Comparison of ENCODE assay signal across 18 cellular contexts in the genomic region with DNA sequence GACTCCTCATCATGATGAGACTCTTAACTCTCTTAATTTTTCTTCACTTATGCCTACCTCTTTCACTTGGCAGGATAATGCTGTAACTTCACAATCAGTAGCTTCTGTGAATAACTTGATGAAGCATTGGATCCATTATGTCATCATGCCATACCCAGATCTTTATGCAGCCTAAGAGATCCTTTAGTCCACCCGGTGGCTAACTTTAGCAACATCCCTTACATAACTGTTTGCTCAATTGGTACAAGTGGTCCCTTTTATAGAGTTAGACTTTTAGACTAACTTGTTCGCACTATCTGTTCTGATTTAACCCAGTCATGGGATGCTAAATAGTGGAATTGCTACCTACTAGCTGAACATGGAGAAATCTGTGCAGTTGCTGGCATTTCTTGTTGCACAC.
DNase-seq lines count a peak whose midpoint lies in the region; ATAC-seq and TF ChIP-seq lines count a peak whose summit lies in the region.
"Had no signal": no experiment of that assay in that cellular context is flagged by ENCODE, and none has a peak within 500 bp of the region (broad histone marks: within the 10 kb centered on the region; RNA-seq: fewer than 3 reads in every experiment).

No MANE protein-coding gene starts in this region.

- H3K36me3 ChIP-seq in GM23338 (ENCODE audit: insufficient read depth) (no peaks in the 10 kb centered on the region), endodermal cell (ENCODE audit: control insufficient read depth, insufficient read depth, low read length) (no peaks in the 10 kb centered on the region), suprapubic skin (no peaks in the 10 kb centered on the region)
- H3K36me3 ChIP-seq: heart right ventricle, sigmoid colon had no signal

- no peak for TF ChIP-seq POLR2A in suprapubic skin (IDR thresholded peaks at IDR 0.05)
- TF ChIP-seq POLR2A in GM18505 (IDR thresholded peaks at IDR 0.05; ENCODE audit: borderline replicate concordance, extremely low read depth, insufficient read depth, insufficient read length) = no peak

- no peak overlapping the region for H2AFZ ChIP-seq in GM23338

- H3K27ac ChIP-seq in GM23338 (ENCODE audit: low read depth) (no peak overlapping the region), endodermal cell (ENCODE audit: low read depth, low read length) (no peak overlapping the region), suprapubic skin (no peak overlapping the region)
- H3K27ac ChIP-seq: heart right ventricle, sigmoid colon had no signal

- DNase-seq in GM23338 (ENCODE audit: low spot score) (peak; percentile 35), NCI-H69 (lab: John Stamatoyannopoulos, UW) (peak; percentile 16), endodermal cell (no peak), osteocyte (ENCODE audit: extremely low spot score, unreplicated experiment) (no peak), suprapubic skin (ENCODE audit: low spot score in 2 of 2) (no peak)
- DNase-seq: activated CD4-positive, alpha-beta T cell treated with anti-CD3 and anti-CD28 coated beads, Interleukin-2, amount 10 ng/mL, durations not matched to agents 7 days and 5 days; activated T-cell treated with anti-CD3 and anti-CD28 coated beads, Interleukin-2, amount 50 U/mL, for 48 hours; Calu3; effector memory CD4-positive, alpha-beta T cell; heart right ventricle; OCI-M1; sigmoid colon; stimulated activated naive CD4-positive, alpha-beta T cell treated with Interleukin-2 at 50 U/mL for 16 hours had no signal

- ATAC-seq in GM23338 (no peak; the same call in 2 of the 3 replicates), HG02973 (IDR thresholded peaks at IDR 0.05; ENCODE audit: unreplicated experiment) (no peak), GM18505 (IDR thresholded peaks at IDR 0.05; ENCODE audit: unreplicated experiment) (no peak)
- ATAC-seq: left lobe of liver had no signal

- H3K27me3 ChIP-seq in GM23338 (ENCODE audit: insufficient read depth) (no peaks in the 10 kb centered on the region), endodermal cell (ENCODE audit: control insufficient read depth, insufficient read depth, low read length, poor library complexity, severe bottlenecking) (no peaks in the 10 kb centered on the region), suprapubic skin (no peaks in the 10 kb centered on the region)
- H3K27me3 ChIP-seq: heart right ventricle, sigmoid colon had no signal

- H4K20me1 ChIP-seq in GM23338 (replicated peaks; ENCODE audit: insufficient read depth) = no peaks in the 10 kb centered on the region

- H3K36me3 Mint-ChIP-seq in GM23338 (ENCODE audit: low read depth) (no peaks in the 10 kb centered on the region), endodermal cell (ENCODE audit: low read depth) (no peaks in the 10 kb centered on the region), osteocyte (ENCODE audit: unreplicated experiment) (no peaks in the 10 kb centered on the region)

- H3K4me1 Mint-ChIP-seq in GM23338 (peaks cover 11% of the 10 kb centered on the region), endodermal cell (no peaks in the 10 kb centered on the region), osteocyte (ENCODE audit: unreplicated experiment) (peaks cover 21% of the 10 kb centered on the region)
- H3K4me1 Mint-ChIP-seq: activated CD4-positive, alpha-beta T cell treated with anti-CD3 and anti-CD28 coated beads, Interleukin-2, amount 10 ng/mL, durations not matched to agents 7 days and 5 days; nephron had no signal

- no peaks in the 10 kb centered on the region for H3K79me2 ChIP-seq in GM23338 (replicated peaks; ENCODE audit: insufficient read depth)

- 0 out of 2 replicates have a peak, but pooled peaks cover 8% of the 10 kb centered on the region for H3K9me2 ChIP-seq in GM23338 (ENCODE audit: insufficient read depth)

- H3K4me3 ChIP-seq in GM23338 (no peak overlapping the region), endodermal cell (ENCODE audit: low read length) (no peak overlapping the region), suprapubic skin (no peak overlapping the region)
- H3K4me3 ChIP-seq: heart right ventricle, sigmoid colon had no signal

- 93% methylated on average over 2 of the region's 2 CpGs for WGBS in endodermal cell (ENCODE audit: insufficient coverage in 1 of 2, insufficient read length in 1 of 2), 2 experiments
- WGBS in suprapubic skin = 76% methylated on average over 2 of the region's 2 CpGs

- no peak for TF ChIP-seq EP300 in suprapubic skin (IDR thresholded peaks at IDR 0.05)

- H3K27ac Mint-ChIP-seq in GM23338 (no peak overlapping the region), endodermal cell (no peak overlapping the region), osteocyte (ENCODE audit: unreplicated experiment) (no peak overlapping the region)
- H3K27ac Mint-ChIP-seq: activated CD4-positive, alpha-beta T cell treated with anti-CD3 and anti-CD28 coated beads, Interleukin-2, amount 10 ng/mL, durations not matched to agents 7 days and 5 days; nephron; T-helper 1 cell treated with Interleukin-12 subunit alpha and Interleukin-12 subunit beta and Interleukin-4 antibody, amounts not matched to agents 30 μg/mL and 1 μg/mL, for 36 hours had no signal

- H3K4me1 ChIP-seq in GM23338 (ENCODE audit: insufficient read depth) (peaks cover 18% of the 10 kb centered on the region), endodermal cell (ENCODE audit: control insufficient read depth, insufficient read depth, low read length) (no peaks in the 10 kb centered on the region), suprapubic skin (no peaks in the 10 kb centered on the region)
- H3K4me1 ChIP-seq: sigmoid colon had no signal

- H3K9me3 ChIP-seq in endodermal cell (ENCODE audit: control insufficient read depth, low read length) (no peaks in the 10 kb centered on the region), suprapubic skin (no peaks in the 10 kb centered on the region)
- H3K9me3 ChIP-seq: heart right ventricle, sigmoid colon had no signal

- H3K9me3 Mint-ChIP-seq in GM23338 (no peaks in the 10 kb centered on the region), endodermal cell (no peaks in the 10 kb centered on the region), osteocyte (ENCODE audit: unreplicated experiment) (no peaks in the 10 kb centered on the region)
- H3K9me3 Mint-ChIP-seq: activated CD4-positive, alpha-beta T cell treated with anti-CD3 and anti-CD28 coated beads, Interleukin-2, amount 10 ng/mL, durations not matched to agents 7 days and 5 days; nephron; T-helper 1 cell treated with Interleukin-12 subunit alpha and Interleukin-12 subunit beta and Interleukin-4 antibody, amounts not matched to agents 30 μg/mL and 1 μg/mL, for 36 hours had no signal

- H3K27me3 Mint-ChIP-seq in GM23338 (ENCODE audit: insufficient read depth, low read depth, poor library complexity) (peaks cover 2% of the 10 kb centered on the region), endodermal cell (ENCODE audit: insufficient read depth) (no peaks in the 10 kb centered on the region), osteocyte (ENCODE audit: unreplicated experiment) (peaks cover 6% of the 10 kb centered on the region)

- H3K9ac ChIP-seq in endodermal cell (ENCODE audit: extremely low read depth, low read length, poor library complexity, severe bottlenecking) = no peak overlapping the region

- no peak overlapping the region for H3K4me2 ChIP-seq in GM23338

- H3K4me3 Mint-ChIP-seq in GM23338 (no peak overlapping the region), endodermal cell (no peak overlapping the region), osteocyte (ENCODE audit: unreplicated experiment) (no peak overlapping the region)
- H3K4me3 Mint-ChIP-seq: activated CD4-positive, alpha-beta T cell treated with anti-CD3 and anti-CD28 coated beads, Interleukin-2, amount 10 ng/mL, durations not matched to agents 7 days and 5 days; nephron; T-helper 1 cell treated with Interleukin-12 subunit alpha and Interleukin-12 subunit beta and Interleukin-4 antibody, amounts not matched to agents 30 μg/mL and 1 μg/mL, for 36 hours had no signal

- no peaks in the 10 kb centered on the region for H3F3A ChIP-seq in GM23338 (replicated peaks; ENCODE audit: low read depth)

- TF ChIP-seq CTCF in GM23338 (conservative IDR thresholded peaks at IDR 0.05; ENCODE audit: low read depth in 2 of 2) (peak; percentile 27 to 33; a peak in 3 of 4 replicates), endodermal cell (conservative IDR thresholded peaks at IDR 0.05) (peak; percentile 54), osteocyte (IDR thresholded peaks at IDR 0.05) (peak; percentile 40), suprapubic skin (IDR thresholded peaks at IDR 0.05) (no peak)

TF ChIP-seq in GM23338, 12 proteins besides CTCF, POLR2A, EP300 and RAD21 (continues in another document):
- TF ChIP-seq, protein P1, sequence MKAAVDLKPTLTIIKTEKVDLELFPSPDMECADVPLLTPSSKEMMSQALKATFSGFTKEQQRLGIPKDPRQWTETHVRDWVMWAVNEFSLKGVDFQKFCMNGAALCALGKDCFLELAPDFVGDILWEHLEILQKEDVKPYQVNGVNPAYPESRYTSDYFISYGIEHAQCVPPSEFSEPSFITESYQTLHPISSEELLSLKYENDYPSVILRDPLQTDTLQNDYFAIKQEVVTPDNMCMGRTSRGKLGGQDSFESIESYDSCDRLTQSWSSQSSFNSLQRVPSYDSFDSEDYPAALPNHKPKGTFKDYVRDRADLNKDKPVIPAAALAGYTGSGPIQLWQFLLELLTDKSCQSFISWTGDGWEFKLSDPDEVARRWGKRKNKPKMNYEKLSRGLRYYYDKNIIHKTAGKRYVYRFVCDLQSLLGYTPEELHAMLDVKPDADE (IDR thresholded peaks at IDR 0.05) = no peak

Comparison
In these comparisons a context has a peak if more than half of its experiments do, and no peak if none do; other contexts are left out.
1. DNase-seq: peak in GM23338 (single experiment) and NCI-H69 (single experiment); none in endodermal cell (single experiment), osteocyte (single experiment) and suprapubic skin (0 of 2).
2. CTCF ChIP-seq: peak in GM23338 (2 of 2), endodermal cell (single experiment) and osteocyte (single experiment); none in suprapubic skin (0 of 2).